7 cellular contexts compared by ENCODE assay signal in the genomic region with DNA sequence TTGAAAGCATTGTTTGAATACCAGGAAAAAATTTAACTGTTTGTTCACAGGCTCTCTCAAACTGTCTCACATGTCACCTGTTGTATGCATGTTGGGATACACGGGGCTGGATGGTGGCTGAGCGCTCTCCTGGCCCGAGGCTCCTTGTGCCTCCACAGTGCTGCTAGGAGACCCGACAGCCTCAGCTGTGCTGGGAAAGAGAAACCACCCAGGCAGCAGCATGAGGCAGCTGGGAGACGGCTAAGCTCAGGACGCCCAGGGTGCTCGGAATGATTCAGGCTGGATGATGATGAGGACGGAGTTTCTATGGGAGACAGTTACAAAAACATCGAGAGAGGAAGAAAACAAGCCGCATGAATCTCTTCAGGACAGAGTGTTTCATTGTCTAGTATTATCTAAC.
"Had no signal": no experiment of that assay in that cellular context is flagged by ENCODE, and none has a peak within 500 bp of the region (broad histone marks: within the 10 kb centered on the region; RNA-seq: fewer than 3 reads in every experiment).

No MANE protein-coding gene starts in this region.

- DNase-seq: GM23248, GOT3, H7, IMR-90, KG1 had no signal

- H3K4me1 ChIP-seq: HAP-1 had no signal

- H3K4me3 ChIP-seq: GM23248, HAP-1, K562 had no signal

- H3K9me3 ChIP-seq: HAP-1 had no signal

- H3K27ac ChIP-seq: GM23248 had no signal

- ATAC-seq: K562 had no signal

- H3K36me3 ChIP-seq: HAP-1 had no signal
